In the genomic region with DNA sequence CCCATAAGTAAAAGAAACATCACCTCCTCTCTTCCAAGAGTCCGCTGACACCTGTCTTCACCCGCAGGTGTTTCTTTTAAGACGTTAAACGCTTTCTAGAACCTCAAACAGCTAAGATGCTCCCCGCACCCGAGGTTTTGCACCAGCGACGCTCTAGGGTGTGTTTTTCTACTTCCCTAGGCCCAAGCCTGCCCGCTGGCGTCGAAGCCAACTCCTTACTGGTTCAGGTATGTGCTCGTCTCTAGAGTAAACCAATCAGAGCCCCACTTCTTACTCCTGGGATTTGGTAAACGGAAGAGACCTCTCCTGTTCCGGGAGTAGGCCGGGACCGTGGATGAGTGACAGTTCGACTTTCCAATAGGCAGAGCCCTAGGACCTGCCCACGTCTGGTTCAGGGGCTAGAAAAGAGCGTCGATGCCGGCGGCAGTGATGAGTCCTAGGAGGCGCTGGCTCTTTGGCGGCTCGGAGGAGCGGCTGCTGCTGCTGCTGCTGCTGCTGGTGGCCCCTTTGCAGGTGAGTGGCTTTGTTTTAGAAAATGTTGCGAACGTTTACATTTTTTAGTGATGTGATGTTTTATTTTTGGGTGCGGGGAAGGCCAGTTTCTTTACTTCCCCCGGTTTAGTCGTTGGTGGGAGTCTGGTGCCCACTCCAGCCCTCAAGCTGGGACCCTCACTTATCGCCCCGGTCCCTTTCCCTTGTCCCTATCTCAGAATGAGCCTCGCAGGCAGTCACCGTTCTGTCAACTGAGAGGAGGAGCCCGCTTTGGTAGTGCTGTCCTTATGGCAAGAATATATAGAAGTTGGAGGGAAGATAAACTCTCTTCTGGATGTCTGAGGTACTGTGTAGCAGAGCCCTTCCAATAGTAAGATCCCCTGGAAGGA, we compare ENCODE assay signal across 8 cellular contexts. TPM values are rescaled to one million over a fixed set of nuclear protein-coding genes. Genes with fewer than 3 reads are reported as not detected.
DNase-seq lines count a peak whose midpoint lies in the region; ATAC-seq and TF ChIP-seq lines count a peak whose summit lies in the region.

BPGM (plus strand) TSS at position 429 of the 881 bp plus-strand sequence. CDS start 14,655 bp downstream, outside the sequence.

- H3K36me3 ChIP-seq in OCI-LY3 (replicated peaks; ENCODE audit: low read depth, low read length): peaks cover 8% of the 10 kb centered on the region

- peak; percentile 29; the same call in 1 of the 2 replicates for TF ChIP-seq CTCF in OCI-LY3 (IDR thresholded peaks at IDR 0.05; ENCODE audit: low read depth, low read length)
- TF ChIP-seq CTCF in epithelial cell of esophagus (IDR thresholded peaks at IDR 0.05; ENCODE audit: insufficient read depth, low read depth, low read length, missing control alignments): peak; percentile 23

- no peaks in the 10 kb centered on the region for H3K9me3 ChIP-seq in OCI-LY3 (ENCODE audit: insufficient read depth, low read length)
- H3K9me3 ChIP-seq in mononuclear cell (ENCODE audit: low read depth, low read length): no peaks in the 10 kb centered on the region

- H3K79me2 ChIP-seq in OCI-LY3 (ENCODE audit: low read length): peaks cover 15% of the 10 kb centered on the region

- H3K9ac ChIP-seq in OCI-LY3 (ENCODE audit: low read length): peak within 1 kb of the TSS; percentile 83

- DNase-seq in DMS114 treated with DMSO at 0.1 percent for 48 hours (lab: John Stamatoyannopoulos, UW; ENCODE audit: unreplicated experiment) (peak; percentile 99), HuH-7.5 (ENCODE audit: low spot score) (peak; percentile 80), activated T-cell treated with anti-CD3 and anti-CD28 coated beads for 1 hour (ENCODE audit: low read depth) (peak; percentile 92), epithelial cell of esophagus (ENCODE audit: low read depth) (peak; percentile 100)
- peak; percentile 79 to 91 for DNase-seq in stimulated activated CD8-positive, alpha-beta memory T cell treated with anti-CD3 and anti-CD28 coated beads, Interleukin-4, amount 100 ng/mL, for 1 hour (ENCODE audit: low read depth in 2 of 2, low spot score in 1 of 2)

- peaks cover 7% of the 10 kb centered on the region; the same call in 1 of the 2 replicates for H4K20me1 ChIP-seq in OCI-LY3 (ENCODE audit: insufficient read depth, low read length)

- peak; percentile 98 for ATAC-seq in GM21526 (IDR thresholded peaks at IDR 0.05; ENCODE audit: low FRiP score, unreplicated experiment)

- H3K4me2 ChIP-seq in OCI-LY3 (ENCODE audit: low read length): peak within 1 kb of the TSS; percentile 91

- peaks cover 43% of the 10 kb centered on the region for H3K4me1 ChIP-seq in OCI-LY3 (ENCODE audit: low read length)
- peaks cover 26% of the 10 kb centered on the region for H3K4me1 ChIP-seq in mononuclear cell (ENCODE audit: insufficient read depth, low read length)

- peak within 1 kb of the TSS; percentile 85 for H3K27ac ChIP-seq in OCI-LY3 (ENCODE audit: low read length)

- peak within 1 kb of the TSS; percentile 89 for H3K4me3 ChIP-seq in OCI-LY3 (ENCODE audit: low read length)
- peak within 1 kb of the TSS; percentile 89 for H3K4me3 ChIP-seq in epithelial cell of esophagus (ENCODE audit: low read length)
- peak within 1 kb of the TSS; percentile 78 for H3K4me3 ChIP-seq in mononuclear cell (ENCODE audit: low read length)

- peak within 1 kb of the TSS; percentile 83 for H2AFZ ChIP-seq in OCI-LY3 (ENCODE audit: low read depth, low read length)

- H3K27me3 ChIP-seq in OCI-LY3 (ENCODE audit: low read depth, low read length) (peaks cover 5% of the 10 kb centered on the region; the same call in 1 of the 2 replicates), mononuclear cell (ENCODE audit: insufficient read depth, low read length) (no peaks in the 10 kb centered on the region)

RNA-seq across cellular contexts. Expression of gene BPGM, which starts in this region (rescaled TPM):
- total RNA-seq in mononuclear cell: 20.8 TPM

Comparison
In these comparisons a context has a peak if more than half of its experiments do, and no peak if none do; other contexts are left out.
1. Peak in every context shown above with its lines: DNase-seq, ATAC-seq, H3K4me3 ChIP-seq and H3K27ac ChIP-seq.